Comparison of ENCODE assay signal across 10 cellular contexts in the genomic region with DNA sequence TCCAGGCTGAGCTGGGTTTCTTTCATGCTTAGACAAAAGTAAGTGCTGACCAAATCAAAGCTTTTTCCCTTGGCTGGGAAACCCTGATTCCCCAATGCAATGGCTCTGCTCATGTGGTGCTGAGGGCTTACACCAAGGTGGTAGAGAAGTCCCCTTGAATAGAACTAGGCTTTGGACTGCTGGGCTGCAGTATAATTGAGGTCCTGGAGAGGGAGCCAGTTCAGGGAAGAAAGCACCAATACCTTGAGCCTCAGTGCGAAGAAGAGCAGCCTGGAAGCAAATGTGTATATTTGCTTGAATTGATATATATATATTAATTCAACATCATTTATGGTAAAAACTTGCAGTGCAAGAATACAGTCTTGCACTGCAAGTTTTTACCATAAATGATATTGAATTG.
DNase-seq lines count a peak whose midpoint lies in the region; ATAC-seq and TF ChIP-seq lines count a peak whose summit lies in the region.
"Had no signal": no experiment of that assay in that cellular context is flagged by ENCODE, and none has a peak within 500 bp of the region (broad histone marks: within the 10 kb centered on the region; RNA-seq: fewer than 3 reads in every experiment).

No MANE protein-coding gene starts in this region.

- intact Hi-C loops in right lobe of liver (cut with DNase I) = no loop called here
- intact Hi-C loops in activated naive CD4-positive, alpha-beta T cell treated with anti-CD3 and anti-CD28 coated beads for 36 hours (cut with micrococcal nuclease) = no loop called here

- no CpG with 5 or more reads among the region's 1 CpG for WGBS in right lobe of liver (ENCODE audit: insufficient coverage, low coverage, low lambda C conversion rate, missing lambda C conversion rate)

- H3K4me1 ChIP-seq in right lobe of liver = peaks cover 0 to 16% (median 8%) of the 10 kb centered on the region in 4 donors
- H3K4me1 ChIP-seq: tibial artery had no signal

- no peak overlapping the region for H3K27ac ChIP-seq in HL-60 (replicated peaks)
- H3K27ac ChIP-seq in WERI-Rb-1 = no peak overlapping the region
- H3K27ac ChIP-seq in right lobe of liver = no peak overlapping the region
- H3K27ac ChIP-seq: tibial artery had no signal

- no peaks in the 10 kb centered on the region for H3K4me1 Mint-ChIP-seq in activated naive CD8-positive, alpha-beta T cell treated with anti-CD3 and anti-CD28 coated beads, Interleukin-2, amount 50 U/mL, for 24 hours
- no peaks in the 10 kb centered on the region for H3K4me1 Mint-ChIP-seq in activated naive CD4-positive, alpha-beta T cell treated with anti-CD3 and anti-CD28 coated beads for 36 hours (ENCODE audit: low read depth)

- H3K9me3 ChIP-seq in WERI-Rb-1 (ENCODE audit: severe bottlenecking) (peaks cover 19% of the 10 kb centered on the region), right lobe of liver (no peaks in the 10 kb centered on the region)

- H3K9me3 Mint-ChIP-seq in activated naive CD8-positive, alpha-beta T cell treated with anti-CD3 and anti-CD28 coated beads, Interleukin-2, amount 50 U/mL, for 24 hours = peaks cover 17% of the 10 kb centered on the region
- H3K9me3 Mint-ChIP-seq in activated naive CD4-positive, alpha-beta T cell treated with anti-CD3 and anti-CD28 coated beads for 36 hours = peaks cover 6% of the 10 kb centered on the region

- no peak for TF ChIP-seq POLR2A in right lobe of liver (IDR thresholded peaks at IDR 0.05)

- peak; percentile 64 to 78 (median 68) for ATAC-seq in right lobe of liver
- ATAC-seq in activated naive CD8-positive, alpha-beta T cell treated with anti-CD3 and anti-CD28 coated beads, Interleukin-2, amount 50 U/mL, for 24 hours = no peak

- H3K27me3 Mint-ChIP-seq in activated naive CD8-positive, alpha-beta T cell treated with anti-CD3 and anti-CD28 coated beads, Interleukin-2, amount 50 U/mL, for 24 hours = peaks cover 9% of the 10 kb centered on the region
- H3K27me3 Mint-ChIP-seq in activated naive CD4-positive, alpha-beta T cell treated with anti-CD3 and anti-CD28 coated beads for 36 hours (ENCODE audit: low read depth) = peaks cover 5% of the 10 kb centered on the region

- H3K27me3 ChIP-seq in HL-60 (ENCODE audit: insufficient read depth, poor library complexity, severe bottlenecking) (no peaks in the 10 kb centered on the region), WERI-Rb-1 (ENCODE audit: insufficient read depth, low read depth, severe bottlenecking) (no peaks in the 10 kb centered on the region), right lobe of liver (no peaks in the 10 kb centered on the region)
- H3K27me3 ChIP-seq: tibial artery had no signal

- DNase-seq in Caki2 (ENCODE audit: low read depth) (peak; percentile 18), HL-60 (ENCODE audit: low read depth in 1 of 2, low spot score in 1 of 2) (no peak), WERI-Rb-1 (no peak), right lobe of liver (no peak), OCI-M2 (lab: John Stamatoyannopoulos, UW; ENCODE audit: unreplicated experiment) (no peak)
- DNase-seq in activated naive CD8-positive, alpha-beta T cell treated with anti-CD3 and anti-CD28 coated beads, Interleukin-2, amount 50 U/mL, for 24 hours = no peak
- no peak for DNase-seq in stimulated activated CD4-positive, alpha-beta T cell treated with anti-CD3 and anti-CD28 coated beads, Interleukin-12 subunit alpha, Interleukin-12 subunit beta, amount 100 ng/mL, for 4 hours
- no peak for DNase-seq in activated naive CD4-positive, alpha-beta T cell treated with anti-CD3 and anti-CD28 coated beads for 36 hours
- DNase-seq: NCI-H510A treated with DMSO at 0.1 percent for 48 hours had no signal

- TF ChIP-seq CTCF in HL-60 (IDR thresholded peaks at IDR 0.05; ENCODE audit: insufficient read depth, low read length) (peak; percentile 25), WERI-Rb-1 (IDR thresholded peaks at IDR 0.05; ENCODE audit: low read depth, low read length) (peak; percentile 56; the same call in 1 of the 2 replicates), right lobe of liver (IDR thresholded peaks at IDR 0.05) (peak in 3 of 4 donors; percentile 39 to 59 (median 54))

- no peaks in the 10 kb centered on the region for H3K36me3 ChIP-seq in WERI-Rb-1
- H3K36me3 ChIP-seq in right lobe of liver = no peaks in the 10 kb centered on the region
- H3K36me3 ChIP-seq: tibial artery had no signal

- H3K27ac Mint-ChIP-seq in activated naive CD8-positive, alpha-beta T cell treated with anti-CD3 and anti-CD28 coated beads, Interleukin-2, amount 50 U/mL, for 24 hours = no peak overlapping the region
- H3K27ac Mint-ChIP-seq in activated naive CD4-positive, alpha-beta T cell treated with anti-CD3 and anti-CD28 coated beads for 36 hours = no peak overlapping the region

- in situ Hi-C loops in Caki2 (cut with HindIII; ENCODE audit: low pct_unique_long_range_greater_than_20kb, low sequenced_read_pairs) = no loop called here

- no peaks in the 10 kb centered on the region for H3K36me3 Mint-ChIP-seq in activated naive CD8-positive, alpha-beta T cell treated with anti-CD3 and anti-CD28 coated beads, Interleukin-2, amount 50 U/mL, for 24 hours (ENCODE audit: low read depth)
- H3K36me3 Mint-ChIP-seq in activated naive CD4-positive, alpha-beta T cell treated with anti-CD3 and anti-CD28 coated beads for 36 hours (ENCODE audit: low read depth) = no peaks in the 10 kb centered on the region

- H3K4me3 ChIP-seq in HL-60 (replicated peaks; ENCODE audit: insufficient read depth, low read length) (no peak overlapping the region), WERI-Rb-1 (ENCODE audit: low read depth, low read length) (no peak overlapping the region), right lobe of liver (no peak overlapping the region)
- H3K4me3 ChIP-seq: tibial artery had no signal

- H3K4me3 Mint-ChIP-seq in activated naive CD8-positive, alpha-beta T cell treated with anti-CD3 and anti-CD28 coated beads, Interleukin-2, amount 50 U/mL, for 24 hours = no peak overlapping the region
- H3K4me3 Mint-ChIP-seq in activated naive CD4-positive, alpha-beta T cell treated with anti-CD3 and anti-CD28 coated beads for 36 hours = no peak overlapping the region

- CTCF ChIA-PET in activated naive CD4-positive, alpha-beta T cell treated with anti-CD3 and anti-CD28 coated beads for 36 hours (lab: Charles Lee) = no interaction called here
